ENCODE assay signal across 1 cellular context in the genomic region with DNA sequence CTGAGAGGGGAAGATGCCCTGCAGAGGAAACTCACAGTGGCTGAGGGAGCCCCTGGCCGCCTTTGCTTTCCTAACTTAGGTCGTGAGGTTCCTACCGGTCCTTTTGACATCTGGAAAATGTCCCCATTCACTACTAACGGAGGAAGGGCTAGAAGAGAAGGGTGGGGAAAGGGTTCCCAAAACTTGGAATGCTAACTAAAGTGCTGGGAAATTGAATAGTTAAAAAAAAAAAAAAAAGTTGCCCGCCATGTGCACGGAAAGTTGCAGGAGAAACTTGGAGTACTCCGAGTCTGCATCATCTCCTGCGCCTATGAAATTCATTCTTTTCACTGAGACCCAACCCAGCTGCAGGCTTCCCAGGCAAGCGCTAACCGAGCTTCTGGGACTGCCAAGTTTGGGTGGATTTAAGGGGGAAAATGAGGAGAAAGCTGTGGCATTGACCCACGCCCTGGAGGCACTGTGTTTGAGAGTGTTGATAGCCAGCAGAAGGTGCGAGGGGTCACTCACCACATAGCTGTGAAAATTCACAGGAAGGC.
TF ChIP-seq lines count a peak whose summit lies in the region.

No MANE protein-coding gene starts in this region.

TF ChIP-seq in IMR-90, 13 proteins besides CTCF, POLR2A, EP300 and RAD21:
- TF ChIP-seq MXI1 (IDR thresholded peaks at IDR 0.05; ENCODE audit: borderline replicate concordance, low read depth, low read length) = peak; percentile 80
- no peak for TF ChIP-seq CEBPB (IDR thresholded peaks at IDR 0.05; ENCODE audit: low read depth, low read length)
